ENCODE assay signal across 8 cellular contexts in genomic region chr5:33850100-33850594, GRCh38. TPM values are rescaled to one million over a fixed set of nuclear protein-coding genes. Genes with fewer than 3 reads are reported as not detected.
DNase-seq lines count a peak whose midpoint lies in the region; ATAC-seq and TF ChIP-seq lines count a peak whose summit lies in the region.

No MANE protein-coding gene starts in this region.

- peak overlapping the region; percentile 71 for H2AFZ ChIP-seq in PC-3 (ENCODE audit: low read length)

- 0 out of 2 replicates have a peak overlapping the region, but pooled peaks have one; percentile 1 for H3K4me3 ChIP-seq in PC-3 (ENCODE audit: low read length)
- no peak overlapping the region for H3K4me3 ChIP-seq in choroid plexus epithelial cell (ENCODE audit: low read depth, low read length)
- H3K4me3 ChIP-seq in upper lobe of right lung = no peak overlapping the region
- H3K4me3 ChIP-seq in uterus = no peak overlapping the region

- H3F3A ChIP-seq in PC-3 (ENCODE audit: low read length, unreplicated experiment) = no peaks in the 10 kb centered on the region

- CTCF ChIA-PET in PC-3 (lab: Charles Lee) = no interaction called here

- H3K36me3 ChIP-seq in PC-3 (ENCODE audit: low read depth, low read length) (no peaks in the 10 kb centered on the region), upper lobe of right lung (no peaks in the 10 kb centered on the region), uterus (no peaks in the 10 kb centered on the region)

- DNase-seq in NK-92 treated with Interleukin-12 subunit alpha and Interleukin-12 subunit beta, amount 100 ng/mL, for 24 hours (lab: John Stamatoyannopoulos, UW) = peak; percentile 82
- DNase-seq in NK-92 (lab: John Stamatoyannopoulos, UW; ENCODE audit: unreplicated experiment) (no peak), PC-3 (peak; percentile 90), choroid plexus epithelial cell (ENCODE audit: low read depth) (peak; percentile 82), upper lobe of right lung (no peak), uterus (no peak)
- peak; percentile 13 for DNase-seq in stimulated activated naive B cell treated with anti-CD40 and anti-IgM and Interleukin-4, amounts not matched to agents 10 μg/mL and 1 μg/mL and 100 μg/mL, for 72 hours

- H3K27me3 Mint-ChIP-seq in stimulated activated naive B cell treated with anti-CD40 and anti-IgM and Interleukin-4, amounts not matched to agents 10 μg/mL and 1 μg/mL and 100 μg/mL, for 72 hours = no peaks in the 10 kb centered on the region

- H3K36me3 Mint-ChIP-seq in stimulated activated naive B cell treated with anti-CD40 and anti-IgM and Interleukin-4, amounts not matched to agents 10 μg/mL and 1 μg/mL and 100 μg/mL, for 72 hours = no peaks in the 10 kb centered on the region

- peak overlapping the region; percentile 36 for H3K9ac ChIP-seq in PC-3 (ENCODE audit: low read length)

- intact Hi-C loops in PC-3 (cut with micrococcal nuclease) (no loop called here), upper lobe of right lung (cut with DNase I) (no loop called here), uterus (cut with DNase I; ENCODE audit: low total_unique reads) (no loop called here)

- peak overlapping the region; percentile 66 for H3K4me2 ChIP-seq in PC-3 (ENCODE audit: low read length)

- H3K9me3 ChIP-seq in PC-3 (ENCODE audit: low read length) (no peaks in the 10 kb centered on the region), upper lobe of right lung (no peaks in the 10 kb centered on the region), uterus (no peaks in the 10 kb centered on the region)

- no peak for TF ChIP-seq POLR2A in uterus (IDR thresholded peaks at IDR 0.05)

- H3K4me1 Mint-ChIP-seq in stimulated activated naive B cell treated with anti-CD40 and anti-IgM and Interleukin-4, amounts not matched to agents 10 μg/mL and 1 μg/mL and 100 μg/mL, for 72 hours = peaks cover 6 to 7% of the 10 kb centered on the region in 2 donors

- H3K27ac ChIP-seq in PC-3 (ENCODE audit: low read length) (peak overlapping the region; percentile 79), upper lobe of right lung (no peak overlapping the region), uterus (no peak overlapping the region)

- no peaks in the 10 kb centered on the region for H3K79me2 ChIP-seq in PC-3 (ENCODE audit: low read length)

- BruUV-seq in PC-3 (replicated peaks; lab: Mats Ljungman, UMichigan) = no TSS peak

- H3K9me2 ChIP-seq in PC-3 (replicated peaks; ENCODE audit: low read length) = no peaks in the 10 kb centered on the region

- H3K9me3 Mint-ChIP-seq in stimulated activated naive B cell treated with anti-CD40 and anti-IgM and Interleukin-4, amounts not matched to agents 10 μg/mL and 1 μg/mL and 100 μg/mL, for 72 hours = no peaks in the 10 kb centered on the region

- H3K4me1 ChIP-seq in PC-3 (ENCODE audit: insufficient read depth, low read length) = peaks cover 24% of the 10 kb centered on the region
- peaks cover 6% of the 10 kb centered on the region for H3K4me1 ChIP-seq in upper lobe of right lung
- H3K4me1 ChIP-seq in uterus = peaks cover 0 to 3% of the 10 kb centered on the region in 2 donors

- no peak for TF ChIP-seq CTCF in PC-3 (conservative IDR thresholded peaks at IDR 0.05; ENCODE audit: low read depth, low read length)
- TF ChIP-seq CTCF in choroid plexus epithelial cell (conservative IDR thresholded peaks at IDR 0.05; ENCODE audit: low read depth, low read length) = no peak
- TF ChIP-seq CTCF in upper lobe of right lung (IDR thresholded peaks at IDR 0.05) = no peak
- TF ChIP-seq CTCF in uterus (IDR thresholded peaks at IDR 0.05) = no peak

- no peak overlapping the region for H3K4me3 Mint-ChIP-seq in stimulated activated naive B cell treated with anti-CD40 and anti-IgM and Interleukin-4, amounts not matched to agents 10 μg/mL and 1 μg/mL and 100 μg/mL, for 72 hours

- no peak overlapping the region for H3K27ac Mint-ChIP-seq in stimulated activated naive B cell treated with anti-CD40 and anti-IgM and Interleukin-4, amounts not matched to agents 10 μg/mL and 1 μg/mL and 100 μg/mL, for 72 hours

- peak; percentile 94 for ATAC-seq in HG02852 (IDR thresholded peaks at IDR 0.05; ENCODE audit: unreplicated experiment)
- ATAC-seq in PC-3 = peak; percentile 87
- peak; percentile 70 to 92 for ATAC-seq in stimulated activated naive B cell treated with anti-CD40 and anti-IgM and Interleukin-4, amounts not matched to agents 10 μg/mL and 1 μg/mL and 100 μg/mL, for 72 hours (replicated peaks)
- no peak for ATAC-seq in upper lobe of right lung

- POLR2A ChIA-PET in PC-3 (lab: Charles Lee; ENCODE audit: unreplicated experiment) = interaction anchor here (0.5 kb wide), 1 partner anchor 110 kb away, joined by 6 read pairs; no protein-coding TSS in a partner anchor

- no peaks in the 10 kb centered on the region for H3K27me3 ChIP-seq in PC-3 (ENCODE audit: low read length)
- H3K27me3 ChIP-seq in upper lobe of right lung = no peaks in the 10 kb centered on the region
- no peaks in the 10 kb centered on the region for H3K27me3 ChIP-seq in uterus

- no peaks in the 10 kb centered on the region for H4K20me1 ChIP-seq in PC-3 (ENCODE audit: low read length)

RNA-seq across cellular contexts. Expression of gene ADAMTS12, which starts 41.6 kb away (rescaled TPM):
- total RNA-seq in PC-3 (2014; rRNA removed) (0.18 and 3.3 TPM in 2 replicates), upper lobe of right lung (11.2 TPM), uterus (10 to 100 TPM in 2 of 4 donors, 1 to 10 TPM in 1, under 1 TPM in 1; 0.51 to 37.5 (median 15.6) TPM)

Comparison
In these comparisons a context has a peak if more than half of its experiments do, and no peak if none do; other contexts are left out.
1. DNase-seq: peak in NK-92 treated with Interleukin-12 subunit alpha and Interleukin-12 subunit beta, amount 100 ng/mL, for 24 hours (single experiment), PC-3 (single experiment), choroid plexus epithelial cell (single experiment) and stimulated activated naive B cell treated with anti-CD40 and anti-IgM and Interleukin-4, amounts not matched to agents 10 μg/mL and 1 μg/mL and 100 μg/mL, for 72 hours (single experiment); none in NK-92 (single experiment), upper lobe of right lung (single experiment) and uterus (0 of 2).